ENCODE assay signal across 24 cellular contexts in the genomic region with DNA sequence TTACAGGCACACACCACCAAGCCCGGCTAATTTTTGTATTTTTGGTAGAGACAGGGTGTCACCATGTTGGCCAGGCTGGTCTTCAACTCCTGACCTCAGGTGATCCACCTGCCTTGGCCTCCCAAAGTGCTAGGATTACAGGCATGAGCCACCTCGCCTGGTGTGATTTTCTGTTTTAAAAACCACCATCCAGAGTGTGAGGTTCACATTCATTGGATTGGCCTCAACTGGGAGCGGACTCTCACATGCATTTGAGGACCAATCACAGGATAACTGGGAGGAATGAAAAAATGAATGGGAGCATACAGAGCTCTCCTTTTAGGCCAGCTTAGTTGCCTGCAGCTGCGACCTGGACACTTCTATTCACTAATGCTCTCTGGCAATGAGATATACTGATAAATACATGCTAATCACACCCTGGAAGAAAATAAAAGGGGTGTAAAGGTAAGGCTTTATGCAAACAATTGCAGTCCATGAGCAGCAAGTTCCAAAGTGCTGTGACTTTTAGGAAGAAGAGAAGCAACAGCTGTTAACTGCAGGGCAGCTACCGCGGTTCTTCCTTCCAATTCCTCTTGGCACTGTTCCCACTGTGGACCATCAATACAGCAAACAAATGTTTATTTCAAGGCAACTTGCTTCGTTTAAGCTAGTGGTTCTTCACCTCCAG. TPM values are rescaled to one million over a fixed set of nuclear protein-coding genes. Genes with fewer than 3 reads are reported as not detected.
DNase-seq lines count a peak whose midpoint lies in the region; ATAC-seq, FAIRE-seq and TF ChIP-seq lines count a peak whose summit lies in the region.
"Had no signal": no experiment of that assay in that cellular context is flagged by ENCODE, and none has a peak within 500 bp of the region (broad histone marks: within the 10 kb centered on the region; RNA-seq: fewer than 3 reads in every experiment).

No MANE protein-coding gene starts in this region.

- no peak overlapping the region for H3K9ac ChIP-seq in HCT116 (ENCODE audit: low read length)
- peak overlapping the region; percentile 78 for H3K9ac ChIP-seq in HepG2 (ENCODE audit: insufficient read depth, low read depth, low read length)

- H3K27me3 Mint-ChIP-seq in CD14-positive monocyte (ENCODE audit: low read depth in 3 of 3): no peaks in the 10 kb centered on the region
- H3K27me3 Mint-ChIP-seq: activated naive CD8-positive, alpha-beta T cell; memory B cell had no signal

- no peak for TF ChIP-seq POLR2A in HCT116 (IDR thresholded peaks at IDR 0.05; ENCODE audit: borderline replicate concordance, extremely low read depth, insufficient read depth, insufficient read length)
- peak in 1 of 2 donors; percentile 31 for TF ChIP-seq POLR2A in Peyer's patch (IDR thresholded peaks at IDR 0.05)
- peak in 1 of 2 experiments; percentile 22; a peak in 1 of 4 replicates for TF ChIP-seq POLR2A in HepG2 (IDR thresholded peaks at IDR 0.05; ENCODE audit: insufficient read depth in 1 of 2, low read depth in 2 of 2, low read length in 2 of 2)
- TF ChIP-seq POLR2A in sigmoid colon (IDR thresholded peaks at IDR 0.05): no peak

- no peak for FAIRE-seq in HepG2 (lab: Jason Lieb, UNC)
- FAIRE-seq: keratinocyte had no signal

- intact Hi-C loops in HCT116 (cut with micrococcal nuclease) (no loop called here), HepG2 (cut with micrococcal nuclease; ENCODE audit: unreplicated experiment) (loop anchor here (1.0 kb wide), 1 partner anchor 18 kb away; no protein-coding TSS in a partner anchor), sigmoid colon (cut with DNase I) (no loop called here), CD14-positive monocyte (cut with micrococcal nuclease) (no loop called here)

- ATAC-seq in HCT116: no peak
- ATAC-seq in HepG2: peak; percentile 61
- ATAC-seq: activated T-cell treated with anti-CD3 and anti-CD28 coated beads, Interleukin-2, amount 50 U/mL, for 72 hours; CD8-positive, alpha-beta T cell; natural killer cell had no signal

- no peaks in the 10 kb centered on the region for H3K9me3 ChIP-seq in HCT116 (ENCODE audit: control insufficient read depth in 1 of 2, insufficient read depth in 1 of 2, low read depth in 1 of 2, low read length in 2 of 2)
- H3K9me3 ChIP-seq in Peyer's patch: no peaks in the 10 kb centered on the region
- no peaks in the 10 kb centered on the region for H3K9me3 ChIP-seq in HepG2 (ENCODE audit: low read length)
- H3K9me3 ChIP-seq in sigmoid colon: no peaks in the 10 kb centered on the region
- H3K9me3 ChIP-seq: pancreas, SJSA1, suprapubic skin, vagina had no signal

- H3K27ac Mint-ChIP-seq in CD14-positive monocyte: no peak overlapping the region
- H3K27ac Mint-ChIP-seq: activated naive CD8-positive, alpha-beta T cell; activated T-cell treated with anti-CD3 and anti-CD28 coated beads, Interleukin-2, amount 50 U/mL, for 72 hours; CD8-positive, alpha-beta T cell; memory B cell; natural killer cell had no signal

- H3K9me3 Mint-ChIP-seq in CD14-positive monocyte: no peaks in the 10 kb centered on the region
- H3K9me3 Mint-ChIP-seq: activated T-cell treated with anti-CD3 and anti-CD28 coated beads, Interleukin-2, amount 50 U/mL, for 72 hours; CD8-positive, alpha-beta T cell; memory B cell; natural killer cell had no signal

- 0 out of 4 replicates have a peak, but pooled peaks of 1 of the 2 experiments have one; percentile 10 for TF ChIP-seq EP300 in HepG2 (IDR thresholded peaks at IDR 0.05; ENCODE audit: low read depth in 2 of 2, low read length in 2 of 2)
- TF ChIP-seq EP300 in HepG2 (CRISPR knock-in tag; IDR thresholded peaks at IDR 0.05; ENCODE audit: borderline replicate concordance): no peak
- no peak for TF ChIP-seq EP300 in sigmoid colon (IDR thresholded peaks at IDR 0.05)

- POLR2A ChIA-PET in HCT116 (lab: Charles Lee): no interaction called here
- POLR2A ChIA-PET in HepG2 (lab: Yijun Ruan, JAX): interaction anchor here (0.5 to 14.0 kb wide), 31 partner anchors 9 to 435 kb away, joined by 3 to 288 read pairs (median 8); a partner anchor contains a TSS

- no peak overlapping the region for H3K4me3 ChIP-seq in HCT116 (replicated peaks in 1 of 2; ENCODE audit: low read depth in 1 of 2, low read length in 2 of 2)
- H3K4me3 ChIP-seq in Peyer's patch: peak overlapping the region in 1 of 4 donors; percentile 7
- H3K4me3 ChIP-seq in HepG2 (replicated peaks in 1 of 3; ENCODE audit: insufficient read depth in 1 of 3, low read depth in 2 of 3, low read length in 3 of 3): peak overlapping the region; percentile 41 to 55 (median 53)
- H3K4me3 ChIP-seq in sigmoid colon: no peak overlapping the region
- H3K4me3 ChIP-seq: pancreas, SJSA1, suprapubic skin, vagina had no signal

- no peaks in the 10 kb centered on the region for H4K20me1 ChIP-seq in HCT116 (ENCODE audit: insufficient read depth)
- H4K20me1 ChIP-seq in HepG2 (ENCODE audit: insufficient read depth, low read length): no peaks in the 10 kb centered on the region

- H3K4me1 Mint-ChIP-seq in CD14-positive monocyte: peaks cover 13% of the 10 kb centered on the region
- H3K4me1 Mint-ChIP-seq: memory B cell, natural killer cell had no signal

- WGBS in HepG2 (ENCODE audit: low lambda C conversion rate): 10% methylated on average over 7 of the region's 7 CpGs
- WGBS in sigmoid colon, 2 donors: 22 to 61% methylated on average over 7 of the region's 7 CpGs

- in situ Hi-C loops in HepG2 (cut with HindIII; ENCODE audit: extremely low pct_ligation_motif_present, low pct_unique_long_range_greater_than_20kb): no loop called here

- H3K79me2 ChIP-seq in HCT116 (ENCODE audit: insufficient read depth, low read length) (no peaks in the 10 kb centered on the region), HepG2 (ENCODE audit: insufficient read depth, low read length) (no peaks in the 10 kb centered on the region)

- no TSS peak for BruUV-seq in HCT116 (replicated peaks; lab: Mats Ljungman, UMichigan)
- BruUV-seq in HepG2 (replicated peaks; lab: Mats Ljungman, UMichigan): TSS peak; percentile 97

- H3K4me1 ChIP-seq in HCT116 (ENCODE audit: control insufficient read depth in 1 of 2, insufficient read depth in 2 of 2, low read length in 2 of 2): peaks cover 8 to 16% of the 10 kb centered on the region in 2 experiments
- peaks cover 0 to 23% (median 2%) of the 10 kb centered on the region in 4 donors for H3K4me1 ChIP-seq in Peyer's patch
- peaks cover 100% of the 10 kb centered on the region for H3K4me1 ChIP-seq in HepG2 (ENCODE audit: insufficient read depth, low read length)
- peaks cover 0 to 14% (median 9%) of the 10 kb centered on the region in 4 donors for H3K4me1 ChIP-seq in sigmoid colon
- H3K4me1 ChIP-seq: SJSA1, suprapubic skin had no signal

- CTCF ChIA-PET in HCT116 (lab: Charles Lee): no interaction called here
- CTCF ChIA-PET in HepG2 (lab: Yijun Ruan, JAX; ENCODE audit: low intra/inter-chr PET ratio, low total read pairs): no interaction called here

- peaks cover 19 to 20% of the 10 kb centered on the region in 2 donors for H3K36me3 Mint-ChIP-seq in CD14-positive monocyte
- H3K36me3 Mint-ChIP-seq: natural killer cell had no signal

- no peaks in the 10 kb centered on the region for H3K9me2 ChIP-seq in HCT116 (ENCODE audit: insufficient read depth)

- H3K36me3 ChIP-seq in HCT116 (ENCODE audit: control insufficient read depth in 1 of 2, insufficient read depth in 2 of 2, low read length in 2 of 2) (no peaks in the 10 kb centered on the region), Peyer's patch (no peaks in the 10 kb centered on the region), HepG2 (replicated peaks in 1 of 2; ENCODE audit: control insufficient read depth in 1 of 2, insufficient read depth in 2 of 2, low read length in 2 of 2) (no peaks in the 10 kb centered on the region), sigmoid colon (no peaks in the 10 kb centered on the region)
- H3K36me3 ChIP-seq: pancreas, SJSA1, suprapubic skin, vagina had no signal

- TF ChIP-seq CTCF in HCT116 (IDR thresholded peaks at IDR 0.05 in 2 of 3, conservative IDR thresholded peaks at IDR 0.05 in 1 of 3; ENCODE audit: borderline replicate concordance in 1 of 3, insufficient read depth in 1 of 3, low read depth in 2 of 3, low read length in 2 of 3) (no peak), Peyer's patch (IDR thresholded peaks at IDR 0.05) (no peak), HepG2 (CRISPR knock-in tag; IDR thresholded peaks at IDR 0.05) (no peak), sigmoid colon (IDR thresholded peaks at IDR 0.05) (no peak), CD14-positive monocyte (IDR thresholded peaks at IDR 0.05) (no peak)

- RAD21 ChIA-PET in HCT116 (lab: Charles Lee; ENCODE audit: low non-redundant PET in 1 of 2, low total read pairs in 2 of 2, uncharacterized antibody in 2 of 2, unreplicated experiment in 2 of 2): interaction anchor here in 1 of 2 experiments (1.2 kb wide), 1 partner anchor 8 kb away, joined by 3 read pairs; no protein-coding TSS in a partner anchor

- no peak overlapping the region for H3K27ac ChIP-seq in HCT116 (ENCODE audit: low read depth, low read length)
- H3K27ac ChIP-seq in Peyer's patch: peak overlapping the region in 3 of 4 donors; percentile 66 to 91 (median 83)
- H3K27ac ChIP-seq in HepG2 (ENCODE audit: extremely low read length, insufficient read depth, low read length): peak overlapping the region; percentile 94
- peak overlapping the region in 1 of 4 donors; percentile 25 for H3K27ac ChIP-seq in sigmoid colon
- H3K27ac ChIP-seq: SJSA1, suprapubic skin, vagina had no signal

- TF ChIP-seq RAD21 in HCT116 (IDR thresholded peaks at IDR 0.05; ENCODE audit: low read depth) (no peak), HepG2 (CRISPR knock-in tag; IDR thresholded peaks at IDR 0.05) (no peak)

- H2AFZ ChIP-seq in HCT116 (ENCODE audit: low read depth, low read length, poor library complexity, severe bottlenecking) (no peak overlapping the region), HepG2 (ENCODE audit: low read length) (no peak overlapping the region)

- H3K4me3 Mint-ChIP-seq in CD14-positive monocyte: no peak overlapping the region
- H3K4me3 Mint-ChIP-seq: activated naive CD8-positive, alpha-beta T cell; activated T-cell treated with anti-CD3 and anti-CD28 coated beads, Interleukin-2, amount 50 U/mL, for 72 hours; CD8-positive, alpha-beta T cell; memory B cell; natural killer cell had no signal

- no peak for DNase-seq in HCT116 (ENCODE audit: low read depth, low spot score)
- DNase-seq in Peyer's patch: no peak
- peak; percentile 60 for DNase-seq in HepG2 (ENCODE audit: low spot score)
- peak; percentile 27 for DNase-seq in sigmoid colon
- no peak for DNase-seq in activated naive CD4-positive, alpha-beta T cell treated with anti-CD3 and anti-CD28 coated beads, Interleukin-2, amount 50 U/mL, for 16 hours
- DNase-seq in CD14-positive monocyte (ENCODE audit: low spot score): no peak
- no peak for DNase-seq in HUDEP-2 (lab: John Stamatoyannopoulos, UW; ENCODE audit: unreplicated experiment in 76 of 76)
- DNase-seq: activated CD8-positive, alpha-beta memory T cell treated with anti-CD3 and anti-CD28 coated beads for 24 hours; activated T-cell treated with anti-CD3 and anti-CD28 coated beads, Interleukin-2, amount 50 U/mL, for 72 hours; CD8-positive, alpha-beta T cell; cerebellar nuclear complex; DMS79; erythroblast; foreskin fibroblast; KG1; natural killer cell; NCI-H1930 had no signal

- H3K4me2 ChIP-seq in HCT116 (ENCODE audit: low read length) (peak overlapping the region; percentile 62), HepG2 (ENCODE audit: low read depth, low read length) (peak overlapping the region; percentile 97)

- H3K27me3 ChIP-seq in HCT116 (ENCODE audit: insufficient read depth, low read length): no peaks in the 10 kb centered on the region
- no peaks in the 10 kb centered on the region for H3K27me3 ChIP-seq in Peyer's patch
- H3K27me3 ChIP-seq in HepG2 (ENCODE audit: control insufficient read depth in 1 of 2, insufficient read depth in 2 of 2, low read length in 2 of 2): no peaks in the 10 kb centered on the region
- no peaks in the 10 kb centered on the region for H3K27me3 ChIP-seq in sigmoid colon
- H3K27me3 ChIP-seq: pancreas, SJSA1, suprapubic skin, vagina had no signal

RNA-seq across cellular contexts. Expression of a gene that starts 49.4 kb away (rescaled TPM):
- total RNA-seq in HCT116 (2021; ENCODE audit: unreplicated experiment): 9.0 TPM
- polyA plus RNA-seq in HCT116 (2012): 4.0 and 4.5 TPM in 2 replicates
- total RNA-seq in Peyer's patch: 10 to 100 TPM; 11.6 to 81.4 (median 63.8) TPM
- 28.9 and 34.3 TPM in 2 replicates for total RNA-seq in HepG2 (2016; rRNA removed; fragmentation: Illumina TruSeq; extraction: Trizol)
- total RNA-seq in HepG2 (2016; cell fraction: cytosol; rRNA removed; fragmentation: Illumina TruSeq; extraction: Trizol; ENCODE audit: low read depth): 3.1 and 4.0 TPM in 2 replicates
- total RNA-seq in HepG2 (2016; cell fraction: insoluble cytoplasmic fraction; rRNA removed; fragmentation: Illumina TruSeq; extraction: Trizol): 27.1 and 33.9 TPM in 2 replicates
- 17.9 and 18.6 TPM in 2 replicates for total RNA-seq in HepG2 (2016; cell fraction: membrane; rRNA removed; fragmentation: Illumina TruSeq; extraction: Trizol)
- total RNA-seq in HepG2 (2016; cell fraction: nucleus; rRNA removed; fragmentation: Illumina TruSeq; extraction: Trizol): 49.9 and 55.0 TPM in 2 replicates
- polyA plus RNA-seq in HepG2 (2011; rRNA removed): 25.3 and 29.1 TPM in 2 replicates
- 17.7 and 21.9 TPM in 2 replicates for polyA plus RNA-seq in HepG2 (2011; cell fraction: cytosol; rRNA removed)
- polyA plus RNA-seq in HepG2 (2011; cell fraction: nucleus; rRNA removed): 46.8 and 48.3 TPM in 2 replicates
- 41.5 and 51.6 TPM in 2 replicates for polyA plus RNA-seq in HepG2 (2012)
- 1.9 and 2.0 TPM in 2 replicates for polyA plus RNA-seq in HepG2 (2016; cell fraction: cytosol; fragmentation: Illumina TruSeq; extraction: Trizol; ENCODE audit: low read depth)
- 21.1 and 22.9 TPM in 2 replicates for polyA plus RNA-seq in HepG2 (2016; cell fraction: insoluble cytoplasmic fraction; fragmentation: Illumina TruSeq; extraction: Trizol; ENCODE audit: low read depth)
- 6.8 and 7.4 TPM in 2 replicates for polyA plus RNA-seq in HepG2 (2016; cell fraction: membrane; fragmentation: Illumina TruSeq; extraction: Trizol; ENCODE audit: low read depth)
- polyA plus RNA-seq in HepG2 (2016; cell fraction: nucleus; fragmentation: Illumina TruSeq; extraction: Trizol; ENCODE audit: insufficient read depth, low read depth): 38.4 and 40.1 TPM in 2 replicates
- 4.3 and 130 TPM in 2 replicates for polyA minus RNA-seq in HepG2 (2011; rRNA and poly(A)+ RNA removed; ENCODE audit: low replicate concordance)
- 61.0 and 69.9 TPM in 2 replicates for polyA minus RNA-seq in HepG2 (2011; cell fraction: cytosol; rRNA and poly(A)+ RNA removed)
- polyA minus RNA-seq in HepG2 (2011; cell fraction: nucleus; rRNA and poly(A)+ RNA removed): 116 and 135 TPM in 2 replicates
- 10 to 100 TPM; 29.3 to 52.0 (median 37.4) TPM for total RNA-seq in sigmoid colon
- polyA plus RNA-seq in sigmoid colon: 10 to 100 TPM in 1 of 3 donors, 1 to 10 TPM in 2; 6.5 to 28.4 (median 7.8) TPM
- under 1 TPM; 0.32 to 0.48 TPM for polyA plus RNA-seq in CD14-positive monocyte

Comparison
In these comparisons a context has a peak if more than half of its experiments do, and no peak if none do; other contexts are left out.
1. DNase-seq: peak in HepG2 (single experiment) and sigmoid colon (single experiment); none in HCT116 (single experiment), Peyer's patch (0 of 3), activated naive CD4-positive, alpha-beta T cell treated with anti-CD3 and anti-CD28 coated beads, Interleukin-2, amount 50 U/mL, for 16 hours (single experiment), CD14-positive monocyte (single experiment) and HUDEP-2 (0 of 76).
2. H3K4me3 ChIP-seq: peak in HepG2 (3 of 3); none in HCT116 (0 of 2) and sigmoid colon (0 of 4).